Comparison of ENCODE assay signal across 27 cellular contexts in genomic region chr6:43220439-43220951, GRCh38. TPM values are rescaled to one million over a fixed set of nuclear protein-coding genes. Genes with fewer than 3 reads are reported as not detected.
DNase-seq lines count a peak whose midpoint lies in the region; ATAC-seq lines count a peak whose summit lies in the region.
"Had no signal": no experiment of that assay in that cellular context is flagged by ENCODE, and none has a peak within 500 bp of the region (broad histone marks: within the 10 kb centered on the region; RNA-seq: fewer than 3 reads in every experiment).

No MANE protein-coding gene starts in this region.

- ATAC-seq in T-helper 17 cell (no peak), HG03442 (IDR thresholded peaks at IDR 0.05; ENCODE audit: unreplicated experiment) (no peak), HG02885 (IDR thresholded peaks at IDR 0.05; ENCODE audit: poor library complexity, unreplicated experiment) (no peak)
- no peak for ATAC-seq in effector memory CD8-positive, alpha-beta T cell (replicated peaks)
- ATAC-seq in stimulated activated memory B cell treated with anti-CD40 and anti-IgM and Interleukin-4, amounts not matched to agents 10 μg/mL and 1 μg/mL and 100 μg/mL, for 72 hours = no peak
- ATAC-seq: activated CD4-positive, CD25-positive, alpha-beta regulatory T cell treated with anti-CD3 and anti-CD28 coated beads, Interleukin-2, amount 50 U/mL, for 24 hours had no signal

- H3K36me3 Mint-ChIP-seq in activated naive CD4-positive, alpha-beta T cell treated with anti-CD3 and anti-CD28 coated beads, Interleukin-2, amount 50 U/mL, for 24 hours = peaks cover 9% of the 10 kb centered on the region
- peaks cover 30% of the 10 kb centered on the region for H3K36me3 Mint-ChIP-seq in activated naive CD4-positive, alpha-beta T cell treated with anti-CD3 and anti-CD28 coated beads, Interleukin-2, amount 10 ng/mL, durations not matched to agents 7 days and 5 days
- peaks cover 9% of the 10 kb centered on the region for H3K36me3 Mint-ChIP-seq in T-helper 17 cell (ENCODE audit: low read depth)
- peaks cover 21% of the 10 kb centered on the region for H3K36me3 Mint-ChIP-seq in effector memory CD8-positive, alpha-beta T cell (ENCODE audit: insufficient read depth)
- peaks cover 49% of the 10 kb centered on the region for H3K36me3 Mint-ChIP-seq in stimulated activated memory B cell treated with anti-CD40 and anti-IgM and Interleukin-4, amounts not matched to agents 10 μg/mL and 1 μg/mL and 100 μg/mL, for 72 hours

- no peaks in the 10 kb centered on the region for H3K9me3 ChIP-seq in T-helper 17 cell (ENCODE audit: control insufficient read depth, low read length, poor library complexity, severe bottlenecking)
- H3K9me3 ChIP-seq: adrenal gland, vagina had no signal

- no peak overlapping the region for H3K4me3 Mint-ChIP-seq in activated naive CD4-positive, alpha-beta T cell treated with anti-CD3 and anti-CD28 coated beads, Interleukin-2, amount 50 U/mL, for 24 hours
- no peak overlapping the region for H3K4me3 Mint-ChIP-seq in activated naive CD4-positive, alpha-beta T cell treated with anti-CD3 and anti-CD28 coated beads, Interleukin-2, amount 10 ng/mL, durations not matched to agents 7 days and 5 days
- H3K4me3 Mint-ChIP-seq in T-helper 17 cell = no peak overlapping the region
- H3K4me3 Mint-ChIP-seq in effector memory CD8-positive, alpha-beta T cell = no peak overlapping the region
- no peak overlapping the region for H3K4me3 Mint-ChIP-seq in stimulated activated memory B cell treated with anti-CD40 and anti-IgM and Interleukin-4, amounts not matched to agents 10 μg/mL and 1 μg/mL and 100 μg/mL, for 72 hours

- DNase-seq in activated naive CD4-positive, alpha-beta T cell treated with anti-CD3 and anti-CD28 coated beads, Interleukin-2, amount 10 ng/mL, durations not matched to agents 7 days and 5 days = no peak
- DNase-seq in T-helper 17 cell = no peak
- DNase-seq in effector memory CD8-positive, alpha-beta T cell = no peak
- no peak for DNase-seq in NCI-H526 (lab: John Stamatoyannopoulos, UW)
- DNase-seq: activated CD4-positive, alpha-beta T cell treated with anti-CD3 and anti-CD28 coated beads, Interleukin-2, amount 50 U/mL, for 48 hours; brain microvascular endothelial cell; DMS153; effector CD4-positive, alpha-beta T cell; kidney; NCI-H1048; NCI-H187; NCI-H2171 treated with DMSO at 0.1 percent for 48 hours; right cardiac atrium; Right ventricle myocardium superior; stimulated activated CD4-positive, alpha-beta T cell treated with anti-CD3 and anti-CD28 coated beads, Interleukin-12 subunit alpha, Interleukin-12 subunit beta, amount 100 ng/mL, for 4 hours; stimulated activated CD4-positive, alpha-beta T cell treated with anti-CD3 and anti-CD28 coated beads, Interleukin-4, amount 100 ng/mL, for 1 hour; T1000 had no signal

- H3K27ac Mint-ChIP-seq in activated naive CD4-positive, alpha-beta T cell treated with anti-CD3 and anti-CD28 coated beads, Interleukin-2, amount 50 U/mL, for 24 hours = peak overlapping the region; percentile 61
- H3K27ac Mint-ChIP-seq in activated naive CD4-positive, alpha-beta T cell treated with anti-CD3 and anti-CD28 coated beads, Interleukin-2, amount 10 ng/mL, durations not matched to agents 7 days and 5 days = no peak overlapping the region
- H3K27ac Mint-ChIP-seq in T-helper 17 cell = peak overlapping the region; percentile 99
- H3K27ac Mint-ChIP-seq in effector memory CD8-positive, alpha-beta T cell = peak overlapping the region; percentile 97 to 99
- peak overlapping the region; percentile 95 for H3K27ac Mint-ChIP-seq in stimulated activated memory B cell treated with anti-CD40 and anti-IgM and Interleukin-4, amounts not matched to agents 10 μg/mL and 1 μg/mL and 100 μg/mL, for 72 hours

- H3K27me3 Mint-ChIP-seq in activated naive CD4-positive, alpha-beta T cell treated with anti-CD3 and anti-CD28 coated beads, Interleukin-2, amount 50 U/mL, for 24 hours = no peaks in the 10 kb centered on the region
- no peaks in the 10 kb centered on the region for H3K27me3 Mint-ChIP-seq in activated naive CD4-positive, alpha-beta T cell treated with anti-CD3 and anti-CD28 coated beads, Interleukin-2, amount 10 ng/mL, durations not matched to agents 7 days and 5 days
- no peaks in the 10 kb centered on the region for H3K27me3 Mint-ChIP-seq in T-helper 17 cell
- no peaks in the 10 kb centered on the region for H3K27me3 Mint-ChIP-seq in effector memory CD8-positive, alpha-beta T cell
- H3K27me3 Mint-ChIP-seq in stimulated activated memory B cell treated with anti-CD40 and anti-IgM and Interleukin-4, amounts not matched to agents 10 μg/mL and 1 μg/mL and 100 μg/mL, for 72 hours = no peaks in the 10 kb centered on the region

- CTCF ChIA-PET in activated naive CD4-positive, alpha-beta T cell treated with anti-CD3 and anti-CD28 coated beads, Interleukin-2, amount 10 ng/mL, durations not matched to agents 7 days and 5 days (lab: Charles Lee) = interaction anchor here (0.6 kb wide), 1 partner anchor 43 kb away, joined by 5 read pairs; no protein-coding TSS in a partner anchor

- H3K4me1 Mint-ChIP-seq in activated naive CD4-positive, alpha-beta T cell treated with anti-CD3 and anti-CD28 coated beads, Interleukin-2, amount 50 U/mL, for 24 hours = peaks cover 38% of the 10 kb centered on the region
- H3K4me1 Mint-ChIP-seq in activated naive CD4-positive, alpha-beta T cell treated with anti-CD3 and anti-CD28 coated beads, Interleukin-2, amount 10 ng/mL, durations not matched to agents 7 days and 5 days = peaks cover 26% of the 10 kb centered on the region
- peaks cover 29% of the 10 kb centered on the region for H3K4me1 Mint-ChIP-seq in T-helper 17 cell
- peaks cover 18 to 20% of the 10 kb centered on the region in 2 donors for H3K4me1 Mint-ChIP-seq in effector memory CD8-positive, alpha-beta T cell (ENCODE audit: low read depth in 2 of 2)
- H3K4me1 Mint-ChIP-seq in stimulated activated memory B cell treated with anti-CD40 and anti-IgM and Interleukin-4, amounts not matched to agents 10 μg/mL and 1 μg/mL and 100 μg/mL, for 72 hours = peaks cover 51% of the 10 kb centered on the region

- H3K9me3 Mint-ChIP-seq in activated naive CD4-positive, alpha-beta T cell treated with anti-CD3 and anti-CD28 coated beads, Interleukin-2, amount 50 U/mL, for 24 hours = no peaks in the 10 kb centered on the region
- H3K9me3 Mint-ChIP-seq in activated naive CD4-positive, alpha-beta T cell treated with anti-CD3 and anti-CD28 coated beads, Interleukin-2, amount 10 ng/mL, durations not matched to agents 7 days and 5 days = no peaks in the 10 kb centered on the region
- H3K9me3 Mint-ChIP-seq in effector memory CD8-positive, alpha-beta T cell = no peaks in the 10 kb centered on the region
- no peaks in the 10 kb centered on the region for H3K9me3 Mint-ChIP-seq in stimulated activated memory B cell treated with anti-CD40 and anti-IgM and Interleukin-4, amounts not matched to agents 10 μg/mL and 1 μg/mL and 100 μg/mL, for 72 hours
- H3K9me3 Mint-ChIP-seq: neural crest cell had no signal

RNA-seq across cellular contexts. Expression of gene DNPH1, which starts 8.8 kb away (rescaled TPM):
- 10 to 100 TPM; 32.3 to 35.0 TPM for total RNA-seq in T-helper 17 cell

RNA-seq across cellular contexts. Expression of gene TTBK1, which starts 22.8 kb away (rescaled TPM):
- under 1 TPM; 0.05 to 0.16 TPM for total RNA-seq in T-helper 17 cell
- total RNA-seq: A172, H4, vagina had no signal

RNA-seq across cellular contexts. Expression of gene CUL9, which starts 38.5 kb away (rescaled TPM):
- 10 to 100 TPM; 73.9 to 78.0 TPM for total RNA-seq in T-helper 17 cell

RNA-seq across cellular contexts. Expression of gene SRF, which starts 49.4 kb away (rescaled TPM):
- 10 to 100 TPM; 26.3 to 27.9 TPM for total RNA-seq in T-helper 17 cell
